ENCODE assay signal across 16 cellular contexts in genomic region chr1:163673756-163674155, GRCh38.
DNase-seq lines count a peak whose midpoint lies in the region; ATAC-seq and TF ChIP-seq lines count a peak whose summit lies in the region.
"Had no signal": no experiment of that assay in that cellular context is flagged by ENCODE, and none has a peak within 500 bp of the region (broad histone marks: within the 10 kb centered on the region; RNA-seq: fewer than 3 reads in every experiment).

No MANE protein-coding gene starts in this region.

- DNase-seq in BJ (ENCODE audit: low read depth) (peak; percentile 76), NCI-H82 (lab: John Stamatoyannopoulos, UW) (peak; percentile 96), fibroblast of the aortic adventitia (ENCODE audit: low read depth) (peak; percentile 87), progenitor cell of endocrine pancreas (ENCODE audit: low spot score, unreplicated experiment) (no peak)
- DNase-seq in T-helper 2 cell treated with Interferon-gamma antibody and Interleukin-4, amounts not matched to agents 5 μg/mL and 100 μg/mL, for 36 hours (ENCODE audit: low spot score) = no peak
- DNase-seq in activated CD4-positive, alpha-beta T cell treated with anti-CD3 and anti-CD28 coated beads for 48 hours = no peak
- DNase-seq in stimulated activated CD4-positive, alpha-beta T cell treated with anti-CD3 and anti-CD28 coated beads, Interleukin-15, amount 100 ng/mL, for 24 hours = no peak
- DNase-seq: activated CD8-positive, alpha-beta memory T cell treated with anti-CD3 and anti-CD28 coated beads, Interleukin-2, amount 10 ng/mL, durations not matched to agents 7 days and 5 days; activated naive CD4-positive, alpha-beta T cell treated with anti-CD3 and anti-CD28 coated beads, Interleukin-2, amount 10 ng/mL, durations not matched to agents 7 days and 5 days; BE2C; DMS79; NCI-H1694; NCI-H526; PC-3 had no signal

- H3K9me3 Mint-ChIP-seq in progenitor cell of endocrine pancreas (ENCODE audit: low read depth) = peaks cover 3% of the 10 kb centered on the region
- peaks cover 8% of the 10 kb centered on the region for H3K9me3 Mint-ChIP-seq in T-helper 2 cell treated with Interferon-gamma antibody and Interleukin-4, amounts not matched to agents 5 μg/mL and 100 μg/mL, for 36 hours

- H3K36me3 Mint-ChIP-seq in progenitor cell of endocrine pancreas (ENCODE audit: insufficient read depth) = no peaks in the 10 kb centered on the region
- H3K36me3 Mint-ChIP-seq in T-helper 2 cell treated with Interferon-gamma antibody and Interleukin-4, amounts not matched to agents 5 μg/mL and 100 μg/mL, for 36 hours (ENCODE audit: low read depth) = no peaks in the 10 kb centered on the region
- H3K36me3 Mint-ChIP-seq: activated CD8-positive, alpha-beta memory T cell treated with anti-CD3 and anti-CD28 coated beads, Interleukin-2, amount 10 ng/mL, durations not matched to agents 7 days and 5 days; activated naive CD4-positive, alpha-beta T cell treated with anti-CD3 and anti-CD28 coated beads, Interleukin-2, amount 10 ng/mL, durations not matched to agents 7 days and 5 days had no signal

- H3K27me3 ChIP-seq in BJ (ENCODE audit: control insufficient read depth, insufficient read depth, low read length) = no peaks in the 10 kb centered on the region

- POLR2A ChIA-PET in BJ (lab: Charles Lee) = no interaction called here

- H3K4me3 ChIP-seq in BJ (ENCODE audit: low read depth, low read length) (no peak overlapping the region), fibroblast of the aortic adventitia (ENCODE audit: low read depth, low read length) (no peak overlapping the region)

- TF ChIP-seq CTCF in BJ (IDR thresholded peaks at IDR 0.05; ENCODE audit: insufficient read depth, low read depth, low read length) (no peak), fibroblast of the aortic adventitia (IDR thresholded peaks at IDR 0.05; ENCODE audit: insufficient read depth, low read length) (no peak), progenitor cell of endocrine pancreas (IDR thresholded peaks at IDR 0.05; ENCODE audit: unreplicated experiment) (no peak)

- H3K27ac Mint-ChIP-seq in progenitor cell of endocrine pancreas = peak overlapping the region; percentile 66
- H3K27ac Mint-ChIP-seq in T-helper 2 cell treated with Interferon-gamma antibody and Interleukin-4, amounts not matched to agents 5 μg/mL and 100 μg/mL, for 36 hours = no peak overlapping the region
- H3K27ac Mint-ChIP-seq: activated CD8-positive, alpha-beta memory T cell treated with anti-CD3 and anti-CD28 coated beads, Interleukin-2, amount 10 ng/mL, durations not matched to agents 7 days and 5 days; activated naive CD4-positive, alpha-beta T cell treated with anti-CD3 and anti-CD28 coated beads, Interleukin-2, amount 10 ng/mL, durations not matched to agents 7 days and 5 days; WTC11 had no signal

- no peaks in the 10 kb centered on the region for H3K36me3 ChIP-seq in BJ (ENCODE audit: control insufficient read depth, insufficient read depth, low read length)
- H3K36me3 ChIP-seq: BE2C had no signal

- no peak overlapping the region for H3K4me3 Mint-ChIP-seq in progenitor cell of endocrine pancreas (ENCODE audit: low read depth)
- H3K4me3 Mint-ChIP-seq in T-helper 2 cell treated with Interferon-gamma antibody and Interleukin-4, amounts not matched to agents 5 μg/mL and 100 μg/mL, for 36 hours = no peak overlapping the region
- H3K4me3 Mint-ChIP-seq: activated CD8-positive, alpha-beta memory T cell treated with anti-CD3 and anti-CD28 coated beads, Interleukin-2, amount 10 ng/mL, durations not matched to agents 7 days and 5 days; activated naive CD4-positive, alpha-beta T cell treated with anti-CD3 and anti-CD28 coated beads, Interleukin-2, amount 10 ng/mL, durations not matched to agents 7 days and 5 days; WTC11 had no signal

- no peak for ATAC-seq in HG02571 (IDR thresholded peaks at IDR 0.05; ENCODE audit: unreplicated experiment)
- ATAC-seq: activated CD8-positive, alpha-beta memory T cell treated with anti-CD3 and anti-CD28 coated beads, Interleukin-2, amount 10 ng/mL, durations not matched to agents 7 days and 5 days; PC-3; WTC11 had no signal

- CTCF ChIA-PET in BJ (lab: Yijun Ruan, JAX) = interaction anchor here (0.6 to 0.7 kb wide), 3 partner anchors 11 to 417 kb away, joined by 3 read pairs; no protein-coding TSS in a partner anchor

- peaks cover 37% of the 10 kb centered on the region for H3K4me1 Mint-ChIP-seq in progenitor cell of endocrine pancreas (ENCODE audit: low read depth)
- H3K4me1 Mint-ChIP-seq in T-helper 2 cell treated with Interferon-gamma antibody and Interleukin-4, amounts not matched to agents 5 μg/mL and 100 μg/mL, for 36 hours (ENCODE audit: low read depth) = no peaks in the 10 kb centered on the region
- H3K4me1 Mint-ChIP-seq: activated CD8-positive, alpha-beta memory T cell treated with anti-CD3 and anti-CD28 coated beads, Interleukin-2, amount 10 ng/mL, durations not matched to agents 7 days and 5 days; activated naive CD4-positive, alpha-beta T cell treated with anti-CD3 and anti-CD28 coated beads, Interleukin-2, amount 10 ng/mL, durations not matched to agents 7 days and 5 days had no signal

- H3K27me3 Mint-ChIP-seq in progenitor cell of endocrine pancreas = peaks cover 14% of the 10 kb centered on the region
- no peaks in the 10 kb centered on the region for H3K27me3 Mint-ChIP-seq in T-helper 2 cell treated with Interferon-gamma antibody and Interleukin-4, amounts not matched to agents 5 μg/mL and 100 μg/mL, for 36 hours (ENCODE audit: low read depth)
- H3K27me3 Mint-ChIP-seq: activated CD8-positive, alpha-beta memory T cell treated with anti-CD3 and anti-CD28 coated beads, Interleukin-2, amount 10 ng/mL, durations not matched to agents 7 days and 5 days; activated naive CD4-positive, alpha-beta T cell treated with anti-CD3 and anti-CD28 coated beads, Interleukin-2, amount 10 ng/mL, durations not matched to agents 7 days and 5 days had no signal

Comparison
In these comparisons a context has a peak if more than half of its experiments do, and no peak if none do; other contexts are left out.
1. DNase-seq: peak in BJ (single experiment), NCI-H82 (single experiment) and fibroblast of the aortic adventitia (single experiment); none in progenitor cell of endocrine pancreas (single experiment), T-helper 2 cell treated with Interferon-gamma antibody and Interleukin-4, amounts not matched to agents 5 μg/mL and 100 μg/mL, for 36 hours (single experiment), activated CD4-positive, alpha-beta T cell treated with anti-CD3 and anti-CD28 coated beads for 48 hours (single experiment) and stimulated activated CD4-positive, alpha-beta T cell treated with anti-CD3 and anti-CD28 coated beads, Interleukin-15, amount 100 ng/mL, for 24 hours (single experiment).